ENCODE assay signal across 1 cellular context in the genomic region with DNA sequence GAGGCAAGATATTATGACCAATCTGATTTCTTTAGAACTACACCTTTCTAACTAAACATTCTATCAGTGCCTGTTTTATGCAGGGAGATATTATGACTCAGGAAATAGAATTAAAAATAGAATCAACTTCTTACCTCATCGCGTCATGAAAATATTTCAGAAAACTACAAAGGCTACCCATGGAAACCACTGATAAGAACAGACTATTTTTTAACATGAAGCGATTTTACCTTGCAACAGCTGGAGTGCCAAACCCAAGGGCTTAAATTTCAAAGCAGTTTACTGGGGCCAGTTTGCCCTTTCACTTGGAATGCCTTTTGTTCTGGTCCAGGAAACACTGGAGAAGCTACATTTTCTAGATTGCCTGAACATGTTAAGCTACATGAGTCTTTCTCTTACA.
TF ChIP-seq lines count a peak whose summit lies in the region.

No MANE protein-coding gene starts in this region.

TF ChIP-seq in HEK293, 187 proteins besides CTCF, POLR2A, EP300 and RAD21:
- TF ChIP-seq, protein P1, sequence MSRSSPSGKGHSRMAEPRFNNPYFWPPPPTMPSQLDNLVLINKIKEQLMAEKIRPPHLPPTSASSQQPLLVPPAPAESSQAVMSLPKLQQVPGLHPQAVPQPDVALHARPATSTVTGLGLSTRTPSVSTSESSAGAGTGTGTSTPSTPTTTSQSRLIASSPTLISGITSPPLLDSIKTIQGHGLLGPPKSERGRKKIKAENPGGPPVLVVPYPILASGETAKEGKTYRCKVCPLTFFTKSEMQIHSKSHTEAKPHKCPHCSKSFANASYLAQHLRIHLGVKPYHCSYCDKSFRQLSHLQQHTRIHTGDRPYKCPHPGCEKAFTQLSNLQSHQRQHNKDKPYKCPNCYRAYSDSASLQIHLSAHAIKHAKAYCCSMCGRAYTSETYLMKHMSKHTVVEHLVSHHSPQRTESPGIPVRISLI (tag by site-specific recombination; IDR thresholded peaks at IDR 0.05) = no peak
- TF ChIP-seq, protein P2, sequence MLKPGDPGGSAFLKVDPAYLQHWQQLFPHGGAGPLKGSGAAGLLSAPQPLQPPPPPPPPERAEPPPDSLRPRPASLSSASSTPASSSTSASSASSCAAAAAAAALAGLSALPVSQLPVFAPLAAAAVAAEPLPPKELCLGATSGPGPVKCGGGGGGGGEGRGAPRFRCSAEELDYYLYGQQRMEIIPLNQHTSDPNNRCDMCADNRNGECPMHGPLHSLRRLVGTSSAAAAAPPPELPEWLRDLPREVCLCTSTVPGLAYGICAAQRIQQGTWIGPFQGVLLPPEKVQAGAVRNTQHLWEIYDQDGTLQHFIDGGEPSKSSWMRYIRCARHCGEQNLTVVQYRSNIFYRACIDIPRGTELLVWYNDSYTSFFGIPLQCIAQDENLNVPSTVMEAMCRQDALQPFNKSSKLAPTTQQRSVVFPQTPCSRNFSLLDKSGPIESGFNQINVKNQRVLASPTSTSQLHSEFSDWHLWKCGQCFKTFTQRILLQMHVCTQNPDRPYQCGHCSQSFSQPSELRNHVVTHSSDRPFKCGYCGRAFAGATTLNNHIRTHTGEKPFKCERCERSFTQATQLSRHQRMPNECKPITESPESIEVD (tag by site-specific recombination; IDR thresholded peaks at IDR 0.05) = 0 out of 2 replicates have a peak, but pooled peaks have one; percentile 45
